In the genomic region with DNA sequence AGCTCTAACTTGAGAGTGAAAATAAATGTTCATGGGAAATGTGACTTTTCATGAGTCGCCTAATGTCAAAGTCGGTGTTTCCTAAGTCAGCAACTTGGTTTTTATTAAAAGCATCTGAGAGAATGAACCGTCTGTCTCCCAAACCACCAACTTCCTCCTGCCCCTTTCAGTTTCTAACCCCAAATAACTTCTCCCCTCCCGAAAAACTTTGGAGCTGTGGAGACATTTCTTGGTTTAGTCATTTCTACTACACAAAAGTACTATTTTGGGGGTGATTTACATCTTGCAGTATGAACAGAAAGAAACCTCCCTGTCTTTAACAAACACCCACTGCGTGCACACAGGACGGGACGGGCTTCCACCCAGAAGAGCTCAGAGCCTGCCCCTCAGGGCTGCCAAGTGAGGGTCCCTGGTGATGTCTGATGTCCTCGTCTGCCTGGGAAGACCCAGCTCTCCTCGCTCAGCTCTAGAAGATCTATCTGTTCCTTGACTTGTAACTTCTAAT, we compare ENCODE assay signal across 1 cellular context.
TF ChIP-seq lines count a peak whose summit lies in the region.

No MANE protein-coding gene starts in this region.

TF ChIP-seq in GM12878, 131 proteins besides CTCF, POLR2A, EP300 and RAD21 (continued from another document and continues in another):
- TF ChIP-seq SIX5 (IDR thresholded peaks at IDR 0.05; ENCODE audit: low read depth, low read length, severe bottlenecking) (no peak), FOXK2 (IDR thresholded peaks at IDR 0.05) (no peak), SMC3 (IDR thresholded peaks at IDR 0.05; ENCODE audit: borderline replicate concordance, low read length) (peak; percentile 4; the same call in 1 of the 2 replicates), MYC (IDR thresholded peaks at IDR 0.05; ENCODE audit: insufficient read depth, insufficient read length, insufficient replicate concordance, low read length, severe bottlenecking) (no peak), ETV6 (conservative IDR thresholded peaks at IDR 0.05 in 1 of 2, IDR thresholded peaks at IDR 0.05 in 1 of 2; ENCODE audit: borderline replicate concordance in 1 of 2, low read depth in 1 of 2) (peak in 1 of 2 experiments; percentile 99; a peak in 2 of 4 replicates), CBX5 (IDR thresholded peaks at IDR 0.05; ENCODE audit: low read depth) (peak; percentile 84), ZSCAN29 (IDR thresholded peaks at IDR 0.05) (no peak), CREM (IDR thresholded peaks at IDR 0.05; ENCODE audit: low read depth) (peak; percentile 91), RELA (IDR thresholded peaks at IDR 0.05; ENCODE audit: borderline replicate concordance, partially characterized antibody) (no peak), NFIC (IDR thresholded peaks at IDR 0.05; ENCODE audit: low read depth, low read length) (peak; percentile 100), POLR2AphosphoS2 (IDR thresholded peaks at IDR 0.05; ENCODE audit: low read depth, low read length) (no peak), TCF12 (IDR thresholded peaks at IDR 0.05; ENCODE audit: low read depth, low read length) (peak; percentile 14; the same call in 1 of the 2 replicates), PML (IDR thresholded peaks at IDR 0.05; ENCODE audit: low read length) (peak; percentile 92), SUZ12 (IDR thresholded peaks at IDR 0.05; ENCODE audit: unreplicated experiment) (no peak), IKZF1 (conservative IDR thresholded peaks at IDR 0.05) (peak; percentile 100), SP1 (IDR thresholded peaks at IDR 0.05; ENCODE audit: low read depth, low read length) (peak; percentile 73), CHD2 (IDR thresholded peaks at IDR 0.05; ENCODE audit: borderline replicate concordance, low read depth, low read length) (no peak), IKZF2 (IDR thresholded peaks at IDR 0.05) (peak; percentile 100), CEBPB (IDR thresholded peaks at IDR 0.05; ENCODE audit: borderline replicate concordance in 1 of 2, low read depth in 2 of 2, low read length in 2 of 2) (no peak), BACH1 (IDR thresholded peaks at IDR 0.05; ENCODE audit: borderline replicate concordance) (no peak), ESRRA (IDR thresholded peaks at IDR 0.05; ENCODE audit: low read length) (no peak), WRNIP1 (IDR thresholded peaks at IDR 0.05; ENCODE audit: borderline replicate concordance, low read depth, low read length) (no peak), RUNX3 (IDR thresholded peaks at IDR 0.05; ENCODE audit: low read length) (peak; percentile 100), ZNF384 (IDR thresholded peaks at IDR 0.05; ENCODE audit: borderline replicate concordance, low read depth, low read length) (no peak), CHD4 (IDR thresholded peaks at IDR 0.05) (no peak), MTA2 (IDR thresholded peaks at IDR 0.05; ENCODE audit: low read depth) (peak; percentile 82), TCF3 (IDR thresholded peaks at IDR 0.05; ENCODE audit: borderline replicate concordance, insufficient read depth, low read depth, low read length) (no peak), SMAD5 (IDR thresholded peaks at IDR 0.05; ENCODE audit: low read depth) (peak; percentile 29; the same call in 1 of the 2 replicates), NFYA (IDR thresholded peaks at IDR 0.05; ENCODE audit: borderline replicate concordance, low read depth, low read length) (no peak)
- TF ChIP-seq, protein P1, sequence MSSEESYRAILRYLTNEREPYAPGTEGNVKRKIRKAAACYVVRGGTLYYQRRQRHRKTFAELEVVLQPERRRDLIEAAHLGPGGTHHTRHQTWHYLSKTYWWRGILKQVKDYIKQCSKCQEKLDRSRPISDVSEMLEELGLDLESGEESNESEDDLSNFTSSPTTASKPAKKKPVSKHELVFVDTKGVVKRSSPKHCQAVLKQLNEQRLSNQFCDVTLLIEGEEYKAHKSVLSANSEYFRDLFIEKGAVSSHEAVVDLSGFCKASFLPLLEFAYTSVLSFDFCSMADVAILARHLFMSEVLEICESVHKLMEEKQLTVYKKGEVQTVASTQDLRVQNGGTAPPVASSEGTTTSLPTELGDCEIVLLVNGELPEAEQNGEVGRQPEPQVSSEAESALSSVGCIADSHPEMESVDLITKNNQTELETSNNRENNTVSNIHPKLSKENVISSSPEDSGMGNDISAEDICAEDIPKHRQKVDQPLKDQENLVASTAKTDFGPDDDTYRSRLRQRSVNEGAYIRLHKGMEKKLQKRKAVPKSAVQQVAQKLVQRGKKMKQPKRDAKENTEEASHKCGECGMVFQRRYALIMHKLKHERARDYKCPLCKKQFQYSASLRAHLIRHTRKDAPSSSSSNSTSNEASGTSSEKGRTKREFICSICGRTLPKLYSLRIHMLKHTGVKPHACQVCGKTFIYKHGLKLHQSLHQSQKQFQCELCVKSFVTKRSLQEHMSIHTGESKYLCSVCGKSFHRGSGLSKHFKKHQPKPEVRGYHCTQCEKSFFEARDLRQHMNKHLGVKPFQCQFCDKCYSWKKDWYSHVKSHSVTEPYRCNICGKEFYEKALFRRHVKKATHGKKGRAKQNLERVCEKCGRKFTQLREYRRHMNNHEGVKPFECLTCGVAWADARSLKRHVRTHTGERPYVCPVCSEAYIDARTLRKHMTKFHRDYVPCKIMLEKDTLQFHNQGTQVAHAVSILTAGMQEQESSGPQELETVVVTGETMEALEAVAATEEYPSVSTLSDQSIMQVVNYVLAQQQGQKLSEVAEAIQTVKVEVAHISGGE (CRISPR knock-in tag; IDR thresholded peaks at IDR 0.05), result no peak
- TF ChIP-seq, protein P2, sequence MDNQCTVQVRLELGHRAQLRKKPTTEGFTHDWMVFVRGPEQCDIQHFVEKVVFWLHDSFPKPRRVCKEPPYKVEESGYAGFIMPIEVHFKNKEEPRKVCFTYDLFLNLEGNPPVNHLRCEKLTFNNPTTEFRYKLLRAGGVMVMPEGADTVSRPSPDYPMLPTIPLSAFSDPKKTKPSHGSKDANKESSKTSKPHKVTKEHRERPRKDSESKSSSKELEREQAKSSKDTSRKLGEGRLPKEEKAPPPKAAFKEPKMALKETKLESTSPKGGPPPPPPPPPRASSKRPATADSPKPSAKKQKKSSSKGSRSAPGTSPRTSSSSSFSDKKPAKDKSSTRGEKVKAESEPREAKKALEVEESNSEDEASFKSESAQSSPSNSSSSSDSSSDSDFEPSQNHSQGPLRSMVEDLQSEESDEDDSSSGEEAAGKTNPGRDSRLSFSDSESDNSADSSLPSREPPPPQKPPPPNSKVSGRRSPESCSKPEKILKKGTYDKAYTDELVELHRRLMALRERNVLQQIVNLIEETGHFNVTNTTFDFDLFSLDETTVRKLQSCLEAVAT (IDR thresholded peaks at IDR 0.05), result no peak
- TF ChIP-seq, protein P3, sequence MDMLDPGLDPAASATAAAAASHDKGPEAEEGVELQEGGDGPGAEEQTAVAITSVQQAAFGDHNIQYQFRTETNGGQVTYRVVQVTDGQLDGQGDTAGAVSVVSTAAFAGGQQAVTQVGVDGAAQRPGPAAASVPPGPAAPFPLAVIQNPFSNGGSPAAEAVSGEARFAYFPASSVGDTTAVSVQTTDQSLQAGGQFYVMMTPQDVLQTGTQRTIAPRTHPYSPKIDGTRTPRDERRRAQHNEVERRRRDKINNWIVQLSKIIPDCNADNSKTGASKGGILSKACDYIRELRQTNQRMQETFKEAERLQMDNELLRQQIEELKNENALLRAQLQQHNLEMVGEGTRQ (IDR thresholded peaks at IDR 0.05; ENCODE audit: borderline replicate concordance, low read depth, low read length), result no peak
- TF ChIP-seq, protein P4, sequence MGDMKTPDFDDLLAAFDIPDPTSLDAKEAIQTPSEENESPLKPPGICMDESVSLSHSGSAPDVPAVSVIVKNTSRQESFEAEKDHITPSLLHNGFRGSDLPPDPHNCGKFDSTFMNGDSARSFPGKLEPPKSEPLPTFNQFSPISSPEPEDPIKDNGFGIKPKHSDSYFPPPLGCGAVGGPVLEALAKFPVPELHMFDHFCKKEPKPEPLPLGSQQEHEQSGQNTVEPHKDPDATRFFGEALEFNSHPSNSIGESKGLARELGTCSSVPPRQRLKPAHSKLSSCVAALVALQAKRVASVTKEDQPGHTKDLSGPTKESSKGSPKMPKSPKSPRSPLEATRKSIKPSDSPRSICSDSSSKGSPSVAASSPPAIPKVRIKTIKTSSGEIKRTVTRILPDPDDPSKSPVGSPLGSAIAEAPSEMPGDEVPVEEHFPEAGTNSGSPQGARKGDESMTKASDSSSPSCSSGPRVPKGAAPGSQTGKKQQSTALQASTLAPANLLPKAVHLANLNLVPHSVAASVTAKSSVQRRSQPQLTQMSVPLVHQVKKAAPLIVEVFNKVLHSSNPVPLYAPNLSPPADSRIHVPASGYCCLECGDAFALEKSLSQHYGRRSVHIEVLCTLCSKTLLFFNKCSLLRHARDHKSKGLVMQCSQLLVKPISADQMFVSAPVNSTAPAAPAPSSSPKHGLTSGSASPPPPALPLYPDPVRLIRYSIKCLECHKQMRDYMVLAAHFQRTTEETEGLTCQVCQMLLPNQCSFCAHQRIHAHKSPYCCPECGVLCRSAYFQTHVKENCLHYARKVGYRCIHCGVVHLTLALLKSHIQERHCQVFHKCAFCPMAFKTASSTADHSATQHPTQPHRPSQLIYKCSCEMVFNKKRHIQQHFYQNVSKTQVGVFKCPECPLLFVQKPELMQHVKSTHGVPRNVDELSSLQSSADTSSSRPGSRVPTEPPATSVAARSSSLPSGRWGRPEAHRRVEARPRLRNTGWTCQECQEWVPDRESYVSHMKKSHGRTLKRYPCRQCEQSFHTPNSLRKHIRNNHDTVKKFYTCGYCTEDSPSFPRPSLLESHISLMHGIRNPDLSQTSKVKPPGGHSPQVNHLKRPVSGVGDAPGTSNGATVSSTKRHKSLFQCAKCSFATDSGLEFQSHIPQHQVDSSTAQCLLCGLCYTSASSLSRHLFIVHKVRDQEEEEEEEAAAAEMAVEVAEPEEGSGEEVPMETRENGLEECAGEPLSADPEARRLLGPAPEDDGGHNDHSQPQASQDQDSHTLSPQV (IDR thresholded peaks at IDR 0.05), result no peak
- TF ChIP-seq, protein P5, sequence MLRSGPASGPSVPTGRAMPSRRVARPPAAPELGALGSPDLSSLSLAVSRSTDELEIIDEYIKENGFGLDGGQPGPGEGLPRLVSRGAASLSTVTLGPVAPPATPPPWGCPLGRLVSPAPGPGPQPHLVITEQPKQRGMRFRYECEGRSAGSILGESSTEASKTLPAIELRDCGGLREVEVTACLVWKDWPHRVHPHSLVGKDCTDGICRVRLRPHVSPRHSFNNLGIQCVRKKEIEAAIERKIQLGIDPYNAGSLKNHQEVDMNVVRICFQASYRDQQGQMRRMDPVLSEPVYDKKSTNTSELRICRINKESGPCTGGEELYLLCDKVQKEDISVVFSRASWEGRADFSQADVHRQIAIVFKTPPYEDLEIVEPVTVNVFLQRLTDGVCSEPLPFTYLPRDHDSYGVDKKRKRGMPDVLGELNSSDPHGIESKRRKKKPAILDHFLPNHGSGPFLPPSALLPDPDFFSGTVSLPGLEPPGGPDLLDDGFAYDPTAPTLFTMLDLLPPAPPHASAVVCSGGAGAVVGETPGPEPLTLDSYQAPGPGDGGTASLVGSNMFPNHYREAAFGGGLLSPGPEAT (IDR thresholded peaks at IDR 0.05; ENCODE audit: low read depth), result peak; percentile 98
- TF ChIP-seq, protein P6, sequence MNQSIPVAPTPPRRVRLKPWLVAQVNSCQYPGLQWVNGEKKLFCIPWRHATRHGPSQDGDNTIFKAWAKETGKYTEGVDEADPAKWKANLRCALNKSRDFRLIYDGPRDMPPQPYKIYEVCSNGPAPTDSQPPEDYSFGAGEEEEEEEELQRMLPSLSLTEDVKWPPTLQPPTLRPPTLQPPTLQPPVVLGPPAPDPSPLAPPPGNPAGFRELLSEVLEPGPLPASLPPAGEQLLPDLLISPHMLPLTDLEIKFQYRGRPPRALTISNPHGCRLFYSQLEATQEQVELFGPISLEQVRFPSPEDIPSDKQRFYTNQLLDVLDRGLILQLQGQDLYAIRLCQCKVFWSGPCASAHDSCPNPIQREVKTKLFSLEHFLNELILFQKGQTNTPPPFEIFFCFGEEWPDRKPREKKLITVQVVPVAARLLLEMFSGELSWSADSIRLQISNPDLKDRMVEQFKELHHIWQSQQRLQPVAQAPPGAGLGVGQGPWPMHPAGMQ (IDR thresholded peaks at IDR 0.05; ENCODE audit: borderline replicate concordance), result no peak
- TF ChIP-seq, protein P7, sequence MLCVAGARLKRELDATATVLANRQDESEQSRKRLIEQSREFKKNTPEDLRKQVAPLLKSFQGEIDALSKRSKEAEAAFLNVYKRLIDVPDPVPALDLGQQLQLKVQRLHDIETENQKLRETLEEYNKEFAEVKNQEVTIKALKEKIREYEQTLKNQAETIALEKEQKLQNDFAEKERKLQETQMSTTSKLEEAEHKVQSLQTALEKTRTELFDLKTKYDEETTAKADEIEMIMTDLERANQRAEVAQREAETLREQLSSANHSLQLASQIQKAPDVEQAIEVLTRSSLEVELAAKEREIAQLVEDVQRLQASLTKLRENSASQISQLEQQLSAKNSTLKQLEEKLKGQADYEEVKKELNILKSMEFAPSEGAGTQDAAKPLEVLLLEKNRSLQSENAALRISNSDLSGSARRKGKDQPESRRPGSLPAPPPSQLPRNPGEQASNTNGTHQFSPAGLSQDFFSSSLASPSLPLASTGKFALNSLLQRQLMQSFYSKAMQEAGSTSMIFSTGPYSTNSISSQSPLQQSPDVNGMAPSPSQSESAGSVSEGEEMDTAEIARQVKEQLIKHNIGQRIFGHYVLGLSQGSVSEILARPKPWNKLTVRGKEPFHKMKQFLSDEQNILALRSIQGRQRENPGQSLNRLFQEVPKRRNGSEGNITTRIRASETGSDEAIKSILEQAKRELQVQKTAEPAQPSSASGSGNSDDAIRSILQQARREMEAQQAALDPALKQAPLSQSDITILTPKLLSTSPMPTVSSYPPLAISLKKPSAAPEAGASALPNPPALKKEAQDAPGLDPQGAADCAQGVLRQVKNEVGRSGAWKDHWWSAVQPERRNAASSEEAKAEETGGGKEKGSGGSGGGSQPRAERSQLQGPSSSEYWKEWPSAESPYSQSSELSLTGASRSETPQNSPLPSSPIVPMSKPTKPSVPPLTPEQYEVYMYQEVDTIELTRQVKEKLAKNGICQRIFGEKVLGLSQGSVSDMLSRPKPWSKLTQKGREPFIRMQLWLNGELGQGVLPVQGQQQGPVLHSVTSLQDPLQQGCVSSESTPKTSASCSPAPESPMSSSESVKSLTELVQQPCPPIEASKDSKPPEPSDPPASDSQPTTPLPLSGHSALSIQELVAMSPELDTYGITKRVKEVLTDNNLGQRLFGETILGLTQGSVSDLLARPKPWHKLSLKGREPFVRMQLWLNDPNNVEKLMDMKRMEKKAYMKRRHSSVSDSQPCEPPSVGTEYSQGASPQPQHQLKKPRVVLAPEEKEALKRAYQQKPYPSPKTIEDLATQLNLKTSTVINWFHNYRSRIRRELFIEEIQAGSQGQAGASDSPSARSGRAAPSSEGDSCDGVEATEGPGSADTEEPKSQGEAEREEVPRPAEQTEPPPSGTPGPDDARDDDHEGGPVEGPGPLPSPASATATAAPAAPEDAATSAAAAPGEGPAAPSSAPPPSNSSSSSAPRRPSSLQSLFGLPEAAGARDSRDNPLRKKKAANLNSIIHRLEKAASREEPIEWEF (IDR thresholded peaks at IDR 0.05; ENCODE audit: insufficient replicate concordance, low read depth, low read length), result no peak
